1 cellular context compared by ENCODE assay signal in genomic region chr2:197992482-197993133, GRCh38.
TF ChIP-seq lines count a peak whose summit lies in the region.

No MANE protein-coding gene starts in this region.

TF ChIP-seq in GM12878, 131 proteins besides CTCF, POLR2A, EP300 and RAD21 (continued from another document and continues in another):
- TF ChIP-seq E4F1 (IDR thresholded peaks at IDR 0.05; ENCODE audit: borderline replicate concordance, partially characterized antibody): no peak
- TF ChIP-seq GABPA (IDR thresholded peaks at IDR 0.05; ENCODE audit: low read depth): no peak
- no peak for TF ChIP-seq NFYA (IDR thresholded peaks at IDR 0.05; ENCODE audit: borderline replicate concordance, low read depth, low read length)
- no peak for TF ChIP-seq IRF5 (IDR thresholded peaks at IDR 0.05; ENCODE audit: borderline replicate concordance)
- TF ChIP-seq USF2 (IDR thresholded peaks at IDR 0.05; ENCODE audit: borderline replicate concordance, low read depth, low read length): no peak
- TF ChIP-seq ZBTB11 (CRISPR knock-in tag; IDR thresholded peaks at IDR 0.05): no peak
- no peak for TF ChIP-seq ZNF384 (IDR thresholded peaks at IDR 0.05; ENCODE audit: borderline replicate concordance, low read depth, low read length)
- TF ChIP-seq RELB (IDR thresholded peaks at IDR 0.05; ENCODE audit: low read depth): 0 out of 2 replicates have a peak, but pooled peaks have one; percentile 23
- peak; percentile 86 for TF ChIP-seq MTA2 (IDR thresholded peaks at IDR 0.05; ENCODE audit: low read depth)
- no peak for TF ChIP-seq POLR2AphosphoS2 (IDR thresholded peaks at IDR 0.05; ENCODE audit: low read depth, low read length)
- no peak for TF ChIP-seq FOXK2 (IDR thresholded peaks at IDR 0.05)
- 0 out of 2 replicates have a peak, but pooled peaks have one; percentile 38 for TF ChIP-seq MLLT1 (IDR thresholded peaks at IDR 0.05)
- TF ChIP-seq HDAC6 (IDR thresholded peaks at IDR 0.05; ENCODE audit: unreplicated experiment): no peak
- TF ChIP-seq RELA (IDR thresholded peaks at IDR 0.05; ENCODE audit: borderline replicate concordance, partially characterized antibody): no peak
- TF ChIP-seq BCL3 (IDR thresholded peaks at IDR 0.05; ENCODE audit: borderline replicate concordance, insufficient read depth, low read depth, low read length, poor library complexity, severe bottlenecking): no peak
- TF ChIP-seq CUX1 (IDR thresholded peaks at IDR 0.05; ENCODE audit: insufficient replicate concordance, low read depth, low read length): no peak
- TF ChIP-seq RAD51 (IDR thresholded peaks at IDR 0.05): 0 out of 2 replicates have a peak, but pooled peaks have one; percentile 26
- no peak for TF ChIP-seq ZNF592 (IDR thresholded peaks at IDR 0.05)
- no peak for TF ChIP-seq ATF3 (IDR thresholded peaks at IDR 0.05; ENCODE audit: borderline replicate concordance, extremely low read depth, low read depth, low read length)
- no peak for TF ChIP-seq SUZ12 (IDR thresholded peaks at IDR 0.05; ENCODE audit: unreplicated experiment)
